8 cellular contexts compared by ENCODE assay signal in genomic region chr7:5701085-5701914, GRCh38.
A peak's percentile ranks its signal among the peaks of the same experiment; 100 is the strongest.
DNase-seq lines count a peak whose midpoint lies in the region; ATAC-seq, FAIRE-seq and TF ChIP-seq lines count a peak whose summit lies in the region.

No MANE protein-coding gene starts in this region.

- H3K4me1 ChIP-seq in KMS-11 (ENCODE audit: low read depth, poor library complexity, severe bottlenecking), result peaks cover 44% of the 10 kb centered on the region

- H3K27ac ChIP-seq in KMS-11, result peak overlapping the region; percentile 46

- no peak overlapping the region for H3K4me3 ChIP-seq in KMS-11 (IDR thresholded peaks at IDR 0.05; ENCODE audit: insufficient read depth, low read depth, low read length)

- FAIRE-seq in urothelium cell line (lab: Jason Lieb, UNC), result peak; percentile 35

- no peaks in the 10 kb centered on the region for H3K9me3 Mint-ChIP-seq in natural killer cell treated with Interleukin-12 subunit alpha and Interleukin-12 subunit beta and Interleukin-15 and Interleukin-18, amount 100 ng/mL, for 72 hours

- peaks cover 0 to 8% of the 10 kb centered on the region in 2 donors for H3K27me3 Mint-ChIP-seq in natural killer cell treated with Interleukin-12 subunit alpha and Interleukin-12 subunit beta and Interleukin-15 and Interleukin-18, amount 100 ng/mL, for 72 hours

- in situ Hi-C loops in ACHN (cut with HindIII; ENCODE audit: low pct_ligation_motif_present, low pct_unique_long_range_greater_than_20kb, low sequenced_read_pairs), result no loop called here

- TF ChIP-seq CTCF in KMS-11 (conservative IDR thresholded peaks at IDR 0.05; ENCODE audit: low read depth, low read length), result no peak

- H3K27me3 ChIP-seq in KMS-11 (ENCODE audit: insufficient read depth, low read depth), result no peaks in the 10 kb centered on the region; the same call in 1 of the 2 replicates

- peak overlapping the region; percentile 69 for H3K4me2 ChIP-seq in KMS-11

- peak overlapping the region; percentile 68 for H3K4me3 Mint-ChIP-seq in natural killer cell treated with Interleukin-12 subunit alpha and Interleukin-12 subunit beta and Interleukin-15 and Interleukin-18, amount 100 ng/mL, for 72 hours

- H4K20me1 ChIP-seq in KMS-11 (ENCODE audit: insufficient read depth), result peaks cover 20% of the 10 kb centered on the region

- peak; percentile 39 for DNase-seq in ACHN
- DNase-seq in activated naive CD4-positive, alpha-beta T cell treated with anti-CD3 and anti-CD28 coated beads, Interleukin-2, amount 50 U/mL, for 16 hours, result peak; percentile 66
- DNase-seq in natural killer cell treated with Interleukin-12 subunit alpha and Interleukin-12 subunit beta and Interleukin-15 and Interleukin-18, amount 100 ng/mL, for 72 hours (ENCODE audit: low spot score), result peak; percentile 81
- DNase-seq in urothelium cell line (ENCODE audit: low spot score), result no peak
- no peak for DNase-seq in NCI-H1105 treated with DMSO at 0.1 percent for 48 hours (lab: John Stamatoyannopoulos, UW)
- DNase-seq in NCI-H524 (lab: John Stamatoyannopoulos, UW), result no peak

- H3K9ac ChIP-seq in KMS-11, result no peak overlapping the region

- H3K4me1 Mint-ChIP-seq in natural killer cell treated with Interleukin-12 subunit alpha and Interleukin-12 subunit beta and Interleukin-15 and Interleukin-18, amount 100 ng/mL, for 72 hours (ENCODE audit: low read depth in 2 of 2), result peaks cover 62% of the 10 kb centered on the region in 2 donors

- no peaks in the 10 kb centered on the region for H3K79me2 ChIP-seq in KMS-11 (ENCODE audit: insufficient read depth, low read depth)

- no peak overlapping the region for H2AFZ ChIP-seq in KMS-11 (ENCODE audit: low read depth)

- peaks cover 22% of the 10 kb centered on the region for H3K36me3 Mint-ChIP-seq in natural killer cell treated with Interleukin-12 subunit alpha and Interleukin-12 subunit beta and Interleukin-15 and Interleukin-18, amount 100 ng/mL, for 72 hours

- peak; percentile 82 to 89 for ATAC-seq in natural killer cell treated with Interleukin-12 subunit alpha and Interleukin-12 subunit beta and Interleukin-15 and Interleukin-18, amount 100 ng/mL, for 72 hours
- ATAC-seq in GM21528 (IDR thresholded peaks at IDR 0.05; ENCODE audit: low FRiP score, unreplicated experiment), result no peak

- H3K27ac Mint-ChIP-seq in natural killer cell treated with Interleukin-12 subunit alpha and Interleukin-12 subunit beta and Interleukin-15 and Interleukin-18, amount 100 ng/mL, for 72 hours, result peak overlapping the region; percentile 69 to 79

- H3K36me3 ChIP-seq in KMS-11 (ENCODE audit: insufficient read depth), result no peaks in the 10 kb centered on the region

Comparison
In these comparisons a context has a peak if more than half of its experiments do, and no peak if none do; other contexts are left out.
1. DNase-seq: peak in ACHN (single experiment), activated naive CD4-positive, alpha-beta T cell treated with anti-CD3 and anti-CD28 coated beads, Interleukin-2, amount 50 U/mL, for 16 hours (single experiment) and natural killer cell treated with Interleukin-12 subunit alpha and Interleukin-12 subunit beta and Interleukin-15 and Interleukin-18, amount 100 ng/mL, for 72 hours (single experiment); none in urothelium cell line (single experiment), NCI-H1105 treated with DMSO at 0.1 percent for 48 hours (single experiment) and NCI-H524 (0 of 2).